ENCODE assay signal across 12 cellular contexts in genomic region chr2:98559581-98559980, GRCh38. TPM values are rescaled to one million over a fixed set of nuclear protein-coding genes. Genes with fewer than 3 reads are reported as not detected.
A peak's percentile ranks its signal among the peaks of the same experiment; 100 is the strongest.
DNase-seq lines count a peak whose midpoint lies in the region; ATAC-seq and FAIRE-seq lines count a peak whose summit lies in the region.
"Had no signal": no experiment of that assay in that cellular context is flagged by ENCODE, and none has a peak within 500 bp of the region (broad histone marks: within the 10 kb centered on the region; RNA-seq: fewer than 3 reads in every experiment).

No MANE protein-coding gene starts in this region.

- peaks cover 31 to 84% (median 66%) of the 10 kb centered on the region in 11 experiments for H3K36me3 ChIP-seq in BLaER1 treated with 17β-estradiol and CSF1 and Interleukin-3, amounts not matched to agents 10 nM and 100 nM
- H3K36me3 ChIP-seq in mucosa of stomach (ENCODE audit: control insufficient read depth, insufficient read depth, low read length): peaks cover 10% of the 10 kb centered on the region

- no peaks in the 10 kb centered on the region for H4K20me1 ChIP-seq in BLaER1 treated with 17β-estradiol and CSF1 and Interleukin-3, amounts not matched to agents 10 nM and 100 nM

- H3K4me1 ChIP-seq in BLaER1 treated with 17β-estradiol and CSF1 and Interleukin-3, amounts not matched to agents 10 nM and 100 nM: peaks cover 25 to 48% (median 44%) of the 10 kb centered on the region in 10 experiments
- H3K4me1 ChIP-seq in mucosa of stomach (ENCODE audit: control insufficient read depth, insufficient read depth, low read length): peaks cover 6% of the 10 kb centered on the region
- H3K4me1 ChIP-seq: suprapubic skin had no signal

- peak overlapping the region; percentile 74 for H3K27ac Mint-ChIP-seq in activated T-helper 17 cell treated with anti-CD3 and anti-CD28 coated beads, Interleukin-2, amount 50 U/mL, for 72 hours

- H3K27me3 Mint-ChIP-seq in activated T-helper 17 cell treated with anti-CD3 and anti-CD28 coated beads, Interleukin-2, amount 50 U/mL, for 72 hours: no peaks in the 10 kb centered on the region

- H3K9me3 Mint-ChIP-seq in activated T-helper 17 cell treated with anti-CD3 and anti-CD28 coated beads, Interleukin-2, amount 50 U/mL, for 72 hours: no peaks in the 10 kb centered on the region

- H3K36me3 Mint-ChIP-seq in activated T-helper 17 cell treated with anti-CD3 and anti-CD28 coated beads, Interleukin-2, amount 50 U/mL, for 72 hours (ENCODE audit: low read depth): peaks cover 94% of the 10 kb centered on the region

- H3K4me3 Mint-ChIP-seq in activated T-helper 17 cell treated with anti-CD3 and anti-CD28 coated beads, Interleukin-2, amount 50 U/mL, for 72 hours: no peak overlapping the region
- H3K4me3 Mint-ChIP-seq: CD14-positive monocyte had no signal

- no peak overlapping the region for H3K4me3 ChIP-seq in BLaER1 treated with 17β-estradiol and CSF1 and Interleukin-3, amounts not matched to agents 10 nM and 100 nM
- H3K4me3 ChIP-seq in mucosa of stomach (ENCODE audit: low read length): no peak overlapping the region
- H3K4me3 ChIP-seq: lung, suprapubic skin had no signal

- no peak for DNase-seq in GM18507 (ENCODE audit: extremely low spot score, insufficient read length, low read depth)
- DNase-seq in dermis blood vessel endothelial cell: no peak
- DNase-seq in NCI-H524 (lab: John Stamatoyannopoulos, UW): no peak
- no peak for DNase-seq in mucosa of gallbladder (ENCODE audit: low spot score)
- DNase-seq in NCI-H1694 (lab: John Stamatoyannopoulos, UW): no peak
- DNase-seq: head of caudate nucleus had no signal

- H3K27me3 ChIP-seq in BLaER1 treated with 17β-estradiol and CSF1 and Interleukin-3, amounts not matched to agents 10 nM and 100 nM: no peaks in the 10 kb centered on the region
- no peaks in the 10 kb centered on the region for H3K27me3 ChIP-seq in mucosa of stomach (ENCODE audit: control insufficient read depth, insufficient read depth, low read length)
- H3K27me3 ChIP-seq: suprapubic skin had no signal

- FAIRE-seq in GM18507 (lab: Jason Lieb, UNC): peak; percentile 5

- H3K4me1 Mint-ChIP-seq in activated T-helper 17 cell treated with anti-CD3 and anti-CD28 coated beads, Interleukin-2, amount 50 U/mL, for 72 hours: peaks cover 4% of the 10 kb centered on the region

- peak; percentile 26 for ATAC-seq in activated T-helper 17 cell treated with anti-CD3 and anti-CD28 coated beads, Interleukin-2, amount 50 U/mL, for 72 hours (replicated peaks)

- H3K27ac ChIP-seq in BLaER1 treated with 17β-estradiol and CSF1 and Interleukin-3, amounts not matched to agents 10 nM and 100 nM: no peak overlapping the region
- H3K27ac ChIP-seq: suprapubic skin had no signal

- no peaks in the 10 kb centered on the region for H3K9me3 ChIP-seq in BLaER1 treated with 17β-estradiol and CSF1 and Interleukin-3, amounts not matched to agents 10 nM and 100 nM (replicated peaks in 1 of 11)
- H3K9me3 ChIP-seq in mucosa of stomach (ENCODE audit: control insufficient read depth, low read length): no peaks in the 10 kb centered on the region
- H3K9me3 ChIP-seq: suprapubic skin had no signal

- H3K9ac ChIP-seq in BLaER1 treated with 17β-estradiol and CSF1 and Interleukin-3, amounts not matched to agents 10 nM and 100 nM: no peak overlapping the region
- H3K9ac ChIP-seq in mucosa of stomach (ENCODE audit: low read length): peak overlapping the region; percentile 11

- H3K4me2 ChIP-seq in BLaER1 treated with 17β-estradiol and CSF1 and Interleukin-3, amounts not matched to agents 10 nM and 100 nM: peak overlapping the region in 6 of 11 experiments; percentile 0 to 25 (median 14); a peak in 5 of 22 replicates

RNA-seq across cellular contexts. Expression of gene COA5, which starts 48.7 kb away (rescaled TPM):
- total RNA-seq in activated T-helper 17 cell treated with anti-CD3 and anti-CD28 coated beads, Interleukin-2, amount 50 U/mL, for 72 hours: 10 to 100 TPM; 22.9 to 25.2 TPM
- total RNA-seq in dermis blood vessel endothelial cell: 20.0 and 23.7 TPM in 2 replicates
- total RNA-seq in mucosa of gallbladder: 37.2 TPM

RNA-seq across cellular contexts. Expression of gene UNC50, which starts 48.8 kb away (rescaled TPM):
- total RNA-seq in activated T-helper 17 cell treated with anti-CD3 and anti-CD28 coated beads, Interleukin-2, amount 50 U/mL, for 72 hours: 10 to 100 TPM; 19.5 to 26.0 TPM
- total RNA-seq in dermis blood vessel endothelial cell: 48.2 and 58.0 TPM in 2 replicates
- 44.8 TPM for total RNA-seq in mucosa of gallbladder
